Comparison of ENCODE assay signal across 28 cellular contexts in genomic region chr4:101162990-101163380, GRCh38.
"Had no signal": no experiment of that assay in that cellular context is flagged by ENCODE, and none has a peak within 500 bp of the region (broad histone marks: within the 10 kb centered on the region; RNA-seq: fewer than 3 reads in every experiment).

No MANE protein-coding gene starts in this region.

- H3K36me3 ChIP-seq: colonic mucosa, esophagus squamous epithelium, heart right ventricle, neutrophil, pancreas, right atrium auricular region, spleen, thoracic aorta, tibial nerve, upper lobe of left lung had no signal

- ATAC-seq: heart right ventricle; mucosa of descending colon; natural killer cell treated with Interleukin-12 subunit alpha and Interleukin-12 subunit beta and Interleukin-15 and Interleukin-18, amount 100 ng/mL, for 72 hours; pancreas; stimulated activated naive CD8-positive, alpha-beta T cell treated with anti-CD3 and anti-CD28 coated beads, Interleukin-15, Interleukin-2, amounts not matched to agents 100 U/mL and 50 U/mL, for 24 hours had no signal

- H3K4me3 ChIP-seq: colonic mucosa, esophagus squamous epithelium, heart right ventricle, lung, mucosa of descending colon, pancreas, right atrium auricular region, skin epidermis, spleen, thoracic aorta, tibial nerve, upper lobe of left lung had no signal

- DNase-seq: colonic mucosa; effector memory CD4-positive, alpha-beta T cell; erythroblast; esophagus squamous epithelium; foreskin melanocyte; glutamatergic neuron; heart right ventricle; mesenchymal stem cell; mucosa of descending colon; naive B cell; pancreas; spleen; stimulated activated CD4-positive, alpha-beta T cell treated with anti-CD3 and anti-CD28 coated beads, Interleukin-4, amount 100 ng/mL, for 4 hours; stimulated activated naive CD8-positive, alpha-beta T cell treated with anti-CD3 and anti-CD28 coated beads, Interleukin-15, Interleukin-2, amounts not matched to agents 100 U/mL and 50 U/mL, for 24 hours; substantia nigra; upper lobe of left lung had no signal

- H3K9me3 ChIP-seq: colonic mucosa, esophagus squamous epithelium, heart right ventricle, mucosa of descending colon, neutrophil, pancreas, right atrium auricular region, spleen, thoracic aorta, tibial nerve, upper lobe of left lung had no signal

- H3K27me3 Mint-ChIP-seq: dendritic cell treated with granulocyte-macrophage colony-stimulating factor and Interleukin-4, amounts not matched to agents 40 ng/mL and 50 ng/mL, for 4 days; naive B cell; natural killer cell treated with Interleukin-12 subunit alpha and Interleukin-12 subunit beta and Interleukin-15 and Interleukin-18, amount 100 ng/mL, for 72 hours; progenitor cell of endocrine pancreas; stimulated activated memory B cell treated with anti-CD40 and anti-IgM and Interleukin-4, amounts not matched to agents 10 μg/mL and 1 μg/mL and 100 μg/mL, for 72 hours had no signal

- H3K9me3 Mint-ChIP-seq: dendritic cell treated with granulocyte-macrophage colony-stimulating factor and Interleukin-4, amounts not matched to agents 40 ng/mL and 50 ng/mL, for 4 days; mesothelial cell of epicardium; naive B cell; natural killer cell treated with Interleukin-12 subunit alpha and Interleukin-12 subunit beta and Interleukin-15 and Interleukin-18, amount 100 ng/mL, for 72 hours; neural crest cell; stimulated activated memory B cell treated with anti-CD40 and anti-IgM and Interleukin-4, amounts not matched to agents 10 μg/mL and 1 μg/mL and 100 μg/mL, for 72 hours had no signal

- H3K36me3 Mint-ChIP-seq: mesothelial cell of epicardium; natural killer cell treated with Interleukin-12 subunit alpha and Interleukin-12 subunit beta and Interleukin-15 and Interleukin-18, amount 100 ng/mL, for 72 hours; stimulated activated memory B cell treated with anti-CD40 and anti-IgM and Interleukin-4, amounts not matched to agents 10 μg/mL and 1 μg/mL and 100 μg/mL, for 72 hours had no signal

- H3K4me1 ChIP-seq: colonic mucosa, pancreas, right atrium auricular region had no signal

- H3K27ac ChIP-seq: colonic mucosa, esophagus squamous epithelium, heart right ventricle, neutrophil, pancreas, right atrium auricular region, spleen, thoracic aorta, tibial nerve, upper lobe of left lung had no signal

- H3K4me3 Mint-ChIP-seq: dendritic cell treated with granulocyte-macrophage colony-stimulating factor and Interleukin-4, amounts not matched to agents 40 ng/mL and 50 ng/mL, for 4 days; mesothelial cell of epicardium; naive B cell; natural killer cell treated with Interleukin-12 subunit alpha and Interleukin-12 subunit beta and Interleukin-15 and Interleukin-18, amount 100 ng/mL, for 72 hours; neural crest cell; stimulated activated memory B cell treated with anti-CD40 and anti-IgM and Interleukin-4, amounts not matched to agents 10 μg/mL and 1 μg/mL and 100 μg/mL, for 72 hours had no signal

- H3K27ac Mint-ChIP-seq: dendritic cell treated with granulocyte-macrophage colony-stimulating factor and Interleukin-4, amounts not matched to agents 40 ng/mL and 50 ng/mL, for 4 days; mesothelial cell of epicardium; natural killer cell treated with Interleukin-12 subunit alpha and Interleukin-12 subunit beta and Interleukin-15 and Interleukin-18, amount 100 ng/mL, for 72 hours; progenitor cell of endocrine pancreas had no signal

- H3K27me3 ChIP-seq: colonic mucosa, esophagus squamous epithelium, heart right ventricle, neutrophil, pancreas, right atrium auricular region, spleen, tibial nerve, upper lobe of left lung had no signal
